1 cellular context compared by ENCODE assay signal in genomic region chr10:119256030-119256429, GRCh38.
TF ChIP-seq lines count a peak whose summit lies in the region.

No MANE protein-coding gene starts in this region.

TF ChIP-seq in IMR-90, 13 proteins besides CTCF, POLR2A, EP300 and RAD21:
- TF ChIP-seq, protein P1, sequence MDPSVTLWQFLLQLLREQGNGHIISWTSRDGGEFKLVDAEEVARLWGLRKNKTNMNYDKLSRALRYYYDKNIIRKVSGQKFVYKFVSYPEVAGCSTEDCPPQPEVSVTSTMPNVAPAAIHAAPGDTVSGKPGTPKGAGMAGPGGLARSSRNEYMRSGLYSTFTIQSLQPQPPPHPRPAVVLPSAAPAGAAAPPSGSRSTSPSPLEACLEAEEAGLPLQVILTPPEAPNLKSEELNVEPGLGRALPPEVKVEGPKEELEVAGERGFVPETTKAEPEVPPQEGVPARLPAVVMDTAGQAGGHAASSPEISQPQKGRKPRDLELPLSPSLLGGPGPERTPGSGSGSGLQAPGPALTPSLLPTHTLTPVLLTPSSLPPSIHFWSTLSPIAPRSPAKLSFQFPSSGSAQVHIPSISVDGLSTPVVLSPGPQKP (IDR thresholded peaks at IDR 0.05; ENCODE audit: borderline replicate concordance, low read depth, low read length) = no peak
- TF ChIP-seq RFX5 (IDR thresholded peaks at IDR 0.05; ENCODE audit: low read depth, low read length) (no peak), FOS (IDR thresholded peaks at IDR 0.05; ENCODE audit: low read depth, low read length) (no peak)
